17 cellular contexts compared by ENCODE assay signal in the genomic region with DNA sequence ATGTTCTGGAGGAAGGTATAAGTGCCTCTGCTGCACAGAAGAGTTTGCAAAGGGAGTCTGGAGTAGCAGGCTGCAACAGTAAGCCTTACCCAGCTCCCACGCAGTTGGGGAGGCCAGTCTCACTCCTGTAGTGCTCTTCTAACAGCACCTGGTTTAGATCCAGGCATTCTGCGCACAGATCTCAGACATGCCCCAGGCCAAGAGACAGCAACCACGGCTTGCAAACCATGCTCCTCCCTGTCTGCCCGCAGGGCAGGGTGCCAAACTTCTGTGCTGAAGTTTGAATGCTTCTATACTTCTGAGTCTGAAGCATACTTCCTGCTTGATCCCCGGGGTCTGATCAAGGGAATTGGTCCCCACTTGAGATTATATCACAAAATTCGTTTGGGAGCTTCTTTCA.
A peak's percentile ranks its signal among the peaks of the same experiment; 100 is the strongest.
DNase-seq lines count a peak whose midpoint lies in the region; ATAC-seq and TF ChIP-seq lines count a peak whose summit lies in the region.
"Had no signal": no experiment of that assay in that cellular context is flagged by ENCODE, and none has a peak within 500 bp of the region (broad histone marks: within the 10 kb centered on the region; RNA-seq: fewer than 3 reads in every experiment).

No MANE protein-coding gene starts in this region.

- POLR2A ChIA-PET in SK-N-SH (lab: Yijun Ruan, JAX): no interaction called here

- H4K20me1 ChIP-seq in SK-N-SH (ENCODE audit: insufficient read depth): no peaks in the 10 kb centered on the region

- H3K36me3 ChIP-seq in BE2C: no peaks in the 10 kb centered on the region
- no peaks in the 10 kb centered on the region for H3K36me3 ChIP-seq in brain microvascular endothelial cell (replicated peaks)
- H3K36me3 ChIP-seq in SK-N-SH (replicated peaks in 1 of 2; ENCODE audit: control insufficient read depth in 1 of 2, insufficient read depth in 2 of 2, low read length in 1 of 2): no peaks in the 10 kb centered on the region
- H3K36me3 ChIP-seq: right lobe of liver had no signal

- H2AFZ ChIP-seq in SK-N-SH (ENCODE audit: low read depth): no peak overlapping the region

- no peaks in the 10 kb centered on the region for H3K9me2 ChIP-seq in SK-N-SH

- CTCF ChIA-PET in SK-N-SH (lab: Yijun Ruan, JAX): no interaction called here

- DNase-seq in BE2C (peak; percentile 37), LHCN-M2 (ENCODE audit: low read depth) (peak; percentile 14), brain microvascular endothelial cell (peak; percentile 12), kidney tubule cell (ENCODE audit: low spot score) (peak; percentile 4), SK-N-SH (no peak), cardiac septum (ENCODE audit: low spot score) (no peak), glomerular visceral epithelial cell (ENCODE audit: extremely low spot score) (no peak)
- DNase-seq: activated naive CD8-positive, alpha-beta T cell treated with anti-CD3 and anti-CD28 coated beads for 36 hours; dermis blood vessel endothelial cell; HCEC 1CT; NCI-H524 treated with DMSO at 0.1 percent for 48 hours; nephron progenitor cell; right lobe of liver; stimulated activated naive CD8-positive, alpha-beta T cell treated with anti-CD3 and anti-CD28 coated beads, Interleukin-15, Interleukin-2, amounts not matched to agents 100 U/mL and 50 U/mL, for 24 hours had no signal

- H3K27ac ChIP-seq in brain microvascular endothelial cell (no peak overlapping the region), SK-N-SH (ENCODE audit: low read depth in 2 of 2, low read length in 1 of 2) (no peak overlapping the region)
- H3K27ac ChIP-seq: C4-2B, right lobe of liver had no signal

- intact Hi-C loops in cardiac septum (cut with DNase I): no loop called here

- TF ChIP-seq CTCF in BE2C (IDR thresholded peaks at IDR 0.05; ENCODE audit: low read depth, low read length) (no peak), brain microvascular endothelial cell (IDR thresholded peaks at IDR 0.05; ENCODE audit: low read depth, low read length, missing control alignments) (no peak), SK-N-SH (IDR thresholded peaks at IDR 0.05) (no peak)

- H3K4me3 ChIP-seq in BE2C (ENCODE audit: low read depth, low read length) (no peak overlapping the region), brain microvascular endothelial cell (ENCODE audit: low read depth, low read length) (no peak overlapping the region), SK-N-SH (ENCODE audit: low read depth in 2 of 2, low read length in 1 of 2) (no peak overlapping the region)
- H3K4me3 ChIP-seq: right lobe of liver had no signal

- ATAC-seq in GM21390 (IDR thresholded peaks at IDR 0.05; ENCODE audit: unreplicated experiment): no peak
- ATAC-seq: left lobe of liver; right lobe of liver; stimulated activated naive CD8-positive, alpha-beta T cell treated with anti-CD3 and anti-CD28 coated beads, Interleukin-15, Interleukin-2, amounts not matched to agents 100 U/mL and 50 U/mL, for 24 hours had no signal

- H3K4me2 ChIP-seq in SK-N-SH: no peak overlapping the region

- H3K9ac ChIP-seq in SK-N-SH: no peak overlapping the region

- H3K9me3 ChIP-seq in BE2C (no peaks in the 10 kb centered on the region), SK-N-SH (0 out of 2 replicates have a peak, but pooled peaks cover 10% of the 10 kb centered on the region)

- TF ChIP-seq RAD21 in SK-N-SH (IDR thresholded peaks at IDR 0.05; ENCODE audit: low read length): no peak

- no peaks in the 10 kb centered on the region for H3K79me2 ChIP-seq in SK-N-SH (ENCODE audit: insufficient read depth)

- WGBS in SK-N-SH (ENCODE audit: low lambda C conversion rate): 11% methylated on average over 6 of the region's 6 CpGs

- no peak for TF ChIP-seq EP300 in SK-N-SH (IDR thresholded peaks at IDR 0.05; ENCODE audit: borderline replicate concordance in 1 of 2, low read depth in 1 of 2, low read length in 1 of 2)

- H3K4me1 ChIP-seq in BE2C (no peaks in the 10 kb centered on the region), SK-N-SH (ENCODE audit: control insufficient read depth in 1 of 2, insufficient read depth in 2 of 2, low read depth in 1 of 2, low read length in 1 of 2) (no peaks in the 10 kb centered on the region; a peak in 1 of 4 replicates)
- H3K4me1 ChIP-seq: right lobe of liver had no signal

- in situ Hi-C loops in brain microvascular endothelial cell (cut with HindIII; ENCODE audit: low pct_ligation_motif_present, low sequenced_read_pairs): no loop called here

- no peaks in the 10 kb centered on the region for H3K27me3 ChIP-seq in BE2C
- no peaks in the 10 kb centered on the region for H3K27me3 ChIP-seq in brain microvascular endothelial cell (replicated peaks)
- H3K27me3 ChIP-seq in SK-N-SH (ENCODE audit: insufficient read depth): peaks cover 9% of the 10 kb centered on the region; the same call in 1 of the 2 replicates

- H3F3A ChIP-seq in SK-N-SH (replicated peaks; ENCODE audit: insufficient read depth): no peaks in the 10 kb centered on the region

TF ChIP-seq in SK-N-SH, 30 proteins besides CTCF, POLR2A, EP300 and RAD21:
- TF ChIP-seq ELF1 (IDR thresholded peaks at IDR 0.05): no peak
- no peak for TF ChIP-seq GABPA (IDR thresholded peaks at IDR 0.05; ENCODE audit: low read depth)
- TF ChIP-seq, protein P1, sequence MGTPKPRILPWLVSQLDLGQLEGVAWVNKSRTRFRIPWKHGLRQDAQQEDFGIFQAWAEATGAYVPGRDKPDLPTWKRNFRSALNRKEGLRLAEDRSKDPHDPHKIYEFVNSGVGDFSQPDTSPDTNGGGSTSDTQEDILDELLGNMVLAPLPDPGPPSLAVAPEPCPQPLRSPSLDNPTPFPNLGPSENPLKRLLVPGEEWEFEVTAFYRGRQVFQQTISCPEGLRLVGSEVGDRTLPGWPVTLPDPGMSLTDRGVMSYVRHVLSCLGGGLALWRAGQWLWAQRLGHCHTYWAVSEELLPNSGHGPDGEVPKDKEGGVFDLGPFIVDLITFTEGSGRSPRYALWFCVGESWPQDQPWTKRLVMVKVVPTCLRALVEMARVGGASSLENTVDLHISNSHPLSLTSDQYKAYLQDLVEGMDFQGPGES (IDR thresholded peaks at IDR 0.05; ENCODE audit: low read depth, low read length): no peak
- TF ChIP-seq EZH2phosphoT487 (IDR thresholded peaks at IDR 0.05; ENCODE audit: borderline replicate concordance, low read depth): no peak
- no peak for TF ChIP-seq YY1 (IDR thresholded peaks at IDR 0.05; ENCODE audit: low read depth)
- TF ChIP-seq SIN3A (IDR thresholded peaks at IDR 0.05; ENCODE audit: borderline replicate concordance, low read depth, low read length): no peak
- TF ChIP-seq TCF12 (IDR thresholded peaks at IDR 0.05): no peak
- no peak for TF ChIP-seq NFIC (IDR thresholded peaks at IDR 0.05; ENCODE audit: borderline replicate concordance)
- TF ChIP-seq, protein P2, sequence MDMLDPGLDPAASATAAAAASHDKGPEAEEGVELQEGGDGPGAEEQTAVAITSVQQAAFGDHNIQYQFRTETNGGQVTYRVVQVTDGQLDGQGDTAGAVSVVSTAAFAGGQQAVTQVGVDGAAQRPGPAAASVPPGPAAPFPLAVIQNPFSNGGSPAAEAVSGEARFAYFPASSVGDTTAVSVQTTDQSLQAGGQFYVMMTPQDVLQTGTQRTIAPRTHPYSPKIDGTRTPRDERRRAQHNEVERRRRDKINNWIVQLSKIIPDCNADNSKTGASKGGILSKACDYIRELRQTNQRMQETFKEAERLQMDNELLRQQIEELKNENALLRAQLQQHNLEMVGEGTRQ (IDR thresholded peaks at IDR 0.05; ENCODE audit: borderline replicate concordance, low read depth, low read length): no peak

Comparison
In these comparisons a context has a peak if more than half of its experiments do, and no peak if none do; other contexts are left out.
1. DNase-seq: peak in BE2C (single experiment), LHCN-M2 (single experiment), brain microvascular endothelial cell (single experiment) and kidney tubule cell (single experiment); none in SK-N-SH (single experiment), cardiac septum (single experiment) and glomerular visceral epithelial cell (single experiment).